ENCODE assay signal across 8 cellular contexts in genomic region chr5:80246995-80247729, GRCh38. TPM values are rescaled to one million over a fixed set of nuclear protein-coding genes. Genes with fewer than 3 reads are reported as not detected.
A peak's percentile ranks its signal among the peaks of the same experiment; 100 is the strongest.
DNase-seq lines count a peak whose midpoint lies in the region; ATAC-seq, FAIRE-seq and TF ChIP-seq lines count a peak whose summit lies in the region.

No MANE protein-coding gene starts in this region.

- peak; percentile 45 for DNase-seq in COLO668 (lab: John Stamatoyannopoulos, UW; ENCODE audit: unreplicated experiment)
- peak; percentile 79 for DNase-seq in HTR-8/SVneo (ENCODE audit: insufficient read length, low spot score)
- peak in 4 of 34 experiments; percentile 11 to 41 (median 29) for DNase-seq in T-cell
- peak; percentile 99 for DNase-seq in mammary epithelial cell
- peak; percentile 47 to 78 for DNase-seq in left colon
- DNase-seq in stomach: peak; percentile 62
- DNase-seq in inferior parietal cortex (ENCODE audit: extremely low spot score): no peak

- dilution Hi-C loops in mammary epithelial cell (cut with HindIII; ENCODE audit: low sequenced_read_pairs): loop anchor here (5.0 kb wide), 1 partner anchor 40 kb away; no protein-coding TSS in a partner anchor

- H3K27me3 Mint-ChIP-seq in T-cell: no peaks in the 10 kb centered on the region

- peak overlapping the region; percentile 63 for H3K4me2 ChIP-seq in mammary epithelial cell (ENCODE audit: insufficient read depth, low read depth, low read length)

- intact Hi-C loops in mammary epithelial cell (cut with micrococcal nuclease): loop anchor here (1.0 kb wide), 2 partner anchors 8 to 33 kb away; no protein-coding TSS in a partner anchor
- intact Hi-C loops in left colon (cut with DNase I, micrococcal nuclease): no loop called here
- intact Hi-C loops in stomach (cut with DNase I; ENCODE audit: low total_unique reads): no loop called here

- H3K4me1 ChIP-seq in mammary epithelial cell (ENCODE audit: insufficient read depth, low read length) (peaks cover 33% of the 10 kb centered on the region), stomach (peaks cover 36 to 71% (median 49%) of the 10 kb centered on the region in 4 donors)

- H3K79me2 ChIP-seq in mammary epithelial cell (ENCODE audit: insufficient read depth, low read length): peaks cover 74% of the 10 kb centered on the region

- H3K27ac ChIP-seq in mammary epithelial cell (ENCODE audit: insufficient read depth, low read depth, low read length) (peak overlapping the region; percentile 98), stomach (peak overlapping the region; percentile 44 to 81 (median 76))

- POLR2A ChIA-PET in T-cell (lab: Charles Lee): interaction anchor here in 1 of 2 donors (0.5 to 0.7 kb wide), 3 partner anchors 15 to 75 kb away, joined by 3 to 15 read pairs (median 3); no protein-coding TSS in a partner anchor

- no TSS peak for BruUV-seq in mammary epithelial cell (replicated peaks; lab: Mats Ljungman, UMichigan)

- TF ChIP-seq EP300 in stomach (IDR thresholded peaks at IDR 0.05): no peak

- H3K4me3 ChIP-seq in mammary epithelial cell (replicated peaks in 1 of 3; ENCODE audit: insufficient read depth in 1 of 3, low read depth in 2 of 3, low read length in 3 of 3) (peak overlapping the region; percentile 8 to 29 (median 17)), stomach (no peak overlapping the region)

- H3K36me3 Mint-ChIP-seq in T-cell: peaks cover 38% of the 10 kb centered on the region

- in situ Hi-C loops in mammary epithelial cell (cut with MboI; ENCODE audit: low sequenced_read_pairs in 2 of 2): no loop called here

- H3K4me3 Mint-ChIP-seq in T-cell: peak overlapping the region; percentile 63 to 69 (median 66)

- H2AFZ ChIP-seq in mammary epithelial cell (ENCODE audit: low read depth, low read length): peak overlapping the region; percentile 14

- no peak for FAIRE-seq in HTR-8/SVneo (lab: Jason Lieb, UNC)

- ATAC-seq in GM21528 (IDR thresholded peaks at IDR 0.05; ENCODE audit: low FRiP score, unreplicated experiment) (peak; percentile 78), T-cell (replicated peaks in 1 of 4) (peak; percentile 80 to 92 (median 90)), left colon (peak; percentile 85)

- TF ChIP-seq CTCF in mammary epithelial cell (conservative IDR thresholded peaks at IDR 0.05 in 1 of 2, IDR thresholded peaks at IDR 0.05 in 1 of 2; ENCODE audit: extremely low read depth in 1 of 2, insufficient read depth in 1 of 2, low read depth in 1 of 2, low read length in 2 of 2) (no peak), stomach (IDR thresholded peaks at IDR 0.05) (no peak)

- H3K27ac Mint-ChIP-seq in T-cell: peak overlapping the region; percentile 85 to 86

- 16% methylated on average over 6 of the region's 6 CpGs for WGBS in mammary epithelial cell (ENCODE audit: low coverage, missing lambda C conversion rate)
- 10 to 19% (median 12%) methylated on average over 6 of the region's 6 CpGs for WGBS in stomach, 5 donors

- TF ChIP-seq POLR2A in stomach (IDR thresholded peaks at IDR 0.05): no peak

- H3K9me3 ChIP-seq in mammary epithelial cell (replicated peaks; ENCODE audit: insufficient read depth, low read length) (peaks cover 4% of the 10 kb centered on the region), stomach (peaks cover 0 to 9% (median 3%) of the 10 kb centered on the region in 4 donors)

- peaks cover 66 to 79% (median 78%) of the 10 kb centered on the region in 3 donors for H3K4me1 Mint-ChIP-seq in T-cell

- H3K36me3 ChIP-seq in mammary epithelial cell (ENCODE audit: insufficient read depth, low read length) (no peaks in the 10 kb centered on the region), stomach (peaks cover 0 to 10% (median 0%) of the 10 kb centered on the region in 4 donors)

- H4K20me1 ChIP-seq in mammary epithelial cell (ENCODE audit: insufficient read depth, low read length): no peaks in the 10 kb centered on the region

- CTCF ChIA-PET in T-cell (lab: Charles Lee): no interaction called here
- CTCF ChIA-PET in mammary epithelial cell (lab: Charles Lee; ENCODE audit: low non-redundant PET): interaction anchor here (0.6 kb wide), 1 partner anchor 308 kb away, joined by 5 read pairs; no protein-coding TSS in a partner anchor

- H3K27me3 ChIP-seq in mammary epithelial cell (ENCODE audit: insufficient read depth, low read length) (no peaks in the 10 kb centered on the region), stomach (no peaks in the 10 kb centered on the region)

- H3K9me3 Mint-ChIP-seq in T-cell: peaks cover 3 to 10% (median 4%) of the 10 kb centered on the region in 3 donors

- peak overlapping the region; percentile 87 for H3K9ac ChIP-seq in mammary epithelial cell (ENCODE audit: insufficient read depth, low read length)

RNA-seq across cellular contexts. Expression of gene SERINC5, which starts 8.7 kb away (rescaled TPM):
- total RNA-seq in T-cell: 100 to 1,000 TPM; 109 to 170 (median 112) TPM
- 10 to 100 TPM; 35.5 to 43.1 TPM for total RNA-seq in mammary epithelial cell
- 19.0 TPM for polyA plus RNA-seq in mammary epithelial cell
- polyA minus RNA-seq in mammary epithelial cell: 20.8 TPM
- total RNA-seq in left colon: 100 to 1,000 TPM; 147 to 152 TPM
- 10 to 100 TPM; 16.9 to 71.4 (median 34.3) TPM for total RNA-seq in stomach
- polyA plus RNA-seq in stomach: 1 to 10 TPM; 2.4 to 5.0 (median 3.3) TPM

Comparison
In these comparisons a context has a peak if more than half of its experiments do, and no peak if none do; other contexts are left out.
1. H3K4me3 ChIP-seq: peak in mammary epithelial cell (3 of 3); none in stomach (0 of 4).
2. Peak in every context shown above with its lines, with median percentiles within 50 percentile points of each other: ATAC-seq.